In the genomic region with DNA sequence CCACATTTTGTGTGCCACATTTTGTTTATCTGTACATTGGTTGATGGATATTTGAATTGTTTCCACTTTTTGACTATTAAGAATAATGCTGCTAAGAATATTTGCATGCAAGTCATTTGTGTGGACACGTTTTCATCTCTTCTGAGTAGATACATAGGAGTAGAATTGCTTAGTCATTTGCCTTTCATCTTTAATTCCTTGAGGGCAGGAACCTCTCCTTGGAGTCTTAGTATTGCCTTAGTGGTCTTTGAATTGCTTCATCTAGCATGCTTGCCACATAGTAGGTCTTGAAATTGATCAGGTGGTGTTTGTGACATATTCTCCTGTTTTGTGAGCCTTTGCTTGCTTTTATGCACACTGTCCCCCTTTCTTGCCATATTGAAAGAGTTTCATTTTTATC, we compare ENCODE assay signal across 22 cellular contexts.
A peak's percentile ranks its signal among the peaks of the same experiment; 100 is the strongest.
DNase-seq lines count a peak whose midpoint lies in the region; ATAC-seq and TF ChIP-seq lines count a peak whose summit lies in the region.
"Had no signal": no experiment of that assay in that cellular context is flagged by ENCODE, and none has a peak within 500 bp of the region (broad histone marks: within the 10 kb centered on the region; RNA-seq: fewer than 3 reads in every experiment).

No MANE protein-coding gene starts in this region.

- no peaks in the 10 kb centered on the region for H3K4me1 Mint-ChIP-seq in activated CD4-positive, alpha-beta T cell treated with anti-CD3 and anti-CD28 coated beads for 36 hours
- peaks cover 3% of the 10 kb centered on the region for H3K4me1 Mint-ChIP-seq in type B pancreatic cell (ENCODE audit: unreplicated experiment)

- no peak overlapping the region for H3K4me3 Mint-ChIP-seq in activated CD4-positive, alpha-beta T cell treated with anti-CD3 and anti-CD28 coated beads for 36 hours
- no peak overlapping the region for H3K4me3 Mint-ChIP-seq in type B pancreatic cell
- H3K4me3 Mint-ChIP-seq: CD4-positive, alpha-beta memory T cell had no signal

- CTCF ChIA-PET in activated CD4-positive, alpha-beta T cell treated with anti-CD3 and anti-CD28 coated beads for 36 hours (lab: Charles Lee), result no interaction called here

- no peak for ATAC-seq in activated CD4-positive, alpha-beta T cell treated with anti-CD3 and anti-CD28 coated beads for 36 hours
- ATAC-seq in HG03439 (IDR thresholded peaks at IDR 0.05; ENCODE audit: unreplicated experiment) (no peak), GM18868 (IDR thresholded peaks at IDR 0.05; ENCODE audit: unreplicated experiment) (no peak)
- ATAC-seq: HepG2 had no signal

- intact Hi-C loops in activated CD4-positive, alpha-beta T cell treated with anti-CD3 and anti-CD28 coated beads for 36 hours (cut with DNase I, micrococcal nuclease), result no loop called here

- TF ChIP-seq CTCF in type B pancreatic cell (conservative IDR thresholded peaks at IDR 0.05), result no peak

- H3K27me3 Mint-ChIP-seq in activated CD4-positive, alpha-beta T cell treated with anti-CD3 and anti-CD28 coated beads for 36 hours, result no peaks in the 10 kb centered on the region
- no peaks in the 10 kb centered on the region for H3K27me3 Mint-ChIP-seq in type B pancreatic cell
- H3K27me3 Mint-ChIP-seq: CD4-positive, alpha-beta memory T cell had no signal

- H3K36me3 Mint-ChIP-seq in activated CD4-positive, alpha-beta T cell treated with anti-CD3 and anti-CD28 coated beads for 36 hours (ENCODE audit: low read depth), result peaks cover 9% of the 10 kb centered on the region
- peaks cover 13% of the 10 kb centered on the region for H3K36me3 Mint-ChIP-seq in type B pancreatic cell

- DNase-seq in activated CD4-positive, alpha-beta T cell treated with anti-CD3 and anti-CD28 coated beads for 36 hours, result no peak
- no peak for DNase-seq in activated CD4-positive, alpha-beta T cell treated with anti-CD3 and anti-CD28 coated beads for 4 hours
- DNase-seq in RPMI7951 (ENCODE audit: low read depth), result peak; percentile 16
- DNase-seq in epithelial cell of prostate (ENCODE audit: low read depth, low spot score), result no peak
- DNase-seq in type B pancreatic cell (ENCODE audit: extremely low spot score, unreplicated experiment), result no peak
- DNase-seq in H4 (ENCODE audit: low spot score), result no peak
- DNase-seq: Caco-2; CD4-positive, alpha-beta memory T cell; DMS 273 treated with DMSO at 0.1 percent for 48 hours; DMS79 treated with DMSO at 0.1 percent for 48 hours; GM23248; NCI-H1694; NCI-H2081; NCI-H2171; NCI-H446; NCI-H526; Right ventricle myocardium superior had no signal

- H3K27ac Mint-ChIP-seq in activated CD4-positive, alpha-beta T cell treated with anti-CD3 and anti-CD28 coated beads for 36 hours, result peak overlapping the region; percentile 20
- peak overlapping the region; percentile 16 for H3K27ac Mint-ChIP-seq in type B pancreatic cell

- POLR2A ChIA-PET in activated CD4-positive, alpha-beta T cell treated with anti-CD3 and anti-CD28 coated beads for 36 hours (lab: Charles Lee), result no interaction called here

- peak overlapping the region; percentile 4 for H3K27ac ChIP-seq in epithelial cell of prostate
- H3K27ac ChIP-seq: 22Rv1; BLaER1 treated with 17β-estradiol and CSF1 and Interleukin-3, amounts not matched to agents 10 nM and 100 nM; GM23248 had no signal

- peaks cover 2% of the 10 kb centered on the region for H3K9me3 Mint-ChIP-seq in activated CD4-positive, alpha-beta T cell treated with anti-CD3 and anti-CD28 coated beads for 36 hours (ENCODE audit: low read depth)
- H3K9me3 Mint-ChIP-seq in type B pancreatic cell, result peaks cover 4% of the 10 kb centered on the region
